Comparison of ENCODE assay signal across 16 cellular contexts in the genomic region with DNA sequence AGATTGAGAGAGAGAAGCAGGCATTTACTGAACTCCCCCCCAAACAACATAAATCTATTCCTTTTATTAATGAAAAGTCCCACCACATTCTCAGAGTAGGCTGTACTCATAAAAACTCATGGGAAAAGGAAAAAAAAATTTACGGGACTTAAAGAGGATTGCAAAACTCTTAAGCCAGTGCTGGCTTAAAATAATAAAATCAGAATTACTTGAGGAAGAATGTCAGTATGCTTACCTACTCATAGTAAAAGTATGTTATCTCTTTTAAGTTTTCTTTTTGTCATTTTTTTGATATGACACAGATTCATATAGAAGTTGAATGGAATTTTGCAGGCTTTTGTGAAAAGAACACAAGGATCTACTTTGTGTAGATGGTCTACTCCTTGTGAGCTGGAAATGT.
"Had no signal": no experiment of that assay in that cellular context is flagged by ENCODE, and none has a peak within 500 bp of the region (broad histone marks: within the 10 kb centered on the region; RNA-seq: fewer than 3 reads in every experiment).

No MANE protein-coding gene starts in this region.

- H3K36me3 Mint-ChIP-seq: activated naive CD4-positive, alpha-beta T cell treated with anti-CD3 and anti-CD28 coated beads, Interleukin-2, amount 10 ng/mL, durations not matched to agents 7 days and 5 days; memory B cell; stimulated activated effector memory CD8-positive, alpha-beta T cell treated with anti-CD3 and anti-CD28 coated beads, Interleukin-12 subunit alpha, Interleukin-12 subunit beta, amount 100 ng/mL, for 72 hours had no signal

- H3K27ac Mint-ChIP-seq: activated B cell treated with CpG ODN at 0.5 μM for 24 hours; activated CD4-positive, alpha-beta T cell treated with anti-CD3 and anti-CD28 coated beads, Interleukin-2, amount 10 ng/mL, durations not matched to agents 7 days and 5 days; activated naive CD4-positive, alpha-beta T cell treated with anti-CD3 and anti-CD28 coated beads, Interleukin-2, amount 10 ng/mL, durations not matched to agents 7 days and 5 days; activated T-helper 17 cell treated with anti-CD3 and anti-CD28 coated beads, Interleukin-2, amount 50 U/mL, for 72 hours; memory B cell; stimulated activated effector memory CD8-positive, alpha-beta T cell treated with anti-CD3 and anti-CD28 coated beads, Interleukin-12 subunit alpha, Interleukin-12 subunit beta, amount 100 ng/mL, for 72 hours; T-helper 17 cell had no signal

- DNase-seq: activated B cell treated with CpG ODN at 0.5 μM for 24 hours; activated CD4-positive, alpha-beta T cell treated with anti-CD3 and anti-CD28 coated beads, Interleukin-2, amount 10 ng/mL, durations not matched to agents 7 days and 5 days; activated CD8-positive, alpha-beta memory T cell treated with anti-CD3 and anti-CD28 coated beads for 24 hours; activated naive CD4-positive, alpha-beta T cell treated with anti-CD3 and anti-CD28 coated beads, Interleukin-2, amount 10 ng/mL, durations not matched to agents 7 days and 5 days; amniotic stem cell; esophagus squamous epithelium; kidney; left ventricle myocardium inferior; retina; small intestine; T-helper 17 cell; thyroid gland had no signal

- H3K9me3 Mint-ChIP-seq: activated B cell treated with CpG ODN at 0.5 μM for 24 hours; activated CD4-positive, alpha-beta T cell treated with anti-CD3 and anti-CD28 coated beads, Interleukin-2, amount 10 ng/mL, durations not matched to agents 7 days and 5 days had no signal

- H3K27me3 Mint-ChIP-seq: activated B cell treated with CpG ODN at 0.5 μM for 24 hours; activated CD4-positive, alpha-beta T cell treated with anti-CD3 and anti-CD28 coated beads, Interleukin-2, amount 10 ng/mL, durations not matched to agents 7 days and 5 days; activated naive CD4-positive, alpha-beta T cell treated with anti-CD3 and anti-CD28 coated beads, Interleukin-2, amount 10 ng/mL, durations not matched to agents 7 days and 5 days; activated T-helper 17 cell treated with anti-CD3 and anti-CD28 coated beads, Interleukin-2, amount 50 U/mL, for 72 hours; memory B cell; T-helper 17 cell had no signal

- H3K4me3 ChIP-seq: breast epithelium, esophagus squamous epithelium, left ventricle myocardium inferior, thyroid gland had no signal

- H3K9me3 ChIP-seq: breast epithelium, esophagus squamous epithelium, left ventricle myocardium inferior, thyroid gland had no signal

- H3K4me1 ChIP-seq: breast epithelium, esophagus squamous epithelium, left ventricle myocardium inferior, thyroid gland had no signal

- H3K36me3 ChIP-seq: breast epithelium, esophagus squamous epithelium, left ventricle myocardium inferior, thyroid gland had no signal

- ATAC-seq: activated T-helper 17 cell treated with anti-CD3 and anti-CD28 coated beads, Interleukin-2, amount 50 U/mL, for 72 hours; stimulated activated effector memory CD8-positive, alpha-beta T cell treated with anti-CD3 and anti-CD28 coated beads, Interleukin-12 subunit alpha, Interleukin-12 subunit beta, amount 100 ng/mL, for 72 hours; T-helper 17 cell had no signal

- H3K4me3 Mint-ChIP-seq: activated B cell treated with CpG ODN at 0.5 μM for 24 hours; activated CD4-positive, alpha-beta T cell treated with anti-CD3 and anti-CD28 coated beads, Interleukin-2, amount 10 ng/mL, durations not matched to agents 7 days and 5 days; activated naive CD4-positive, alpha-beta T cell treated with anti-CD3 and anti-CD28 coated beads, Interleukin-2, amount 10 ng/mL, durations not matched to agents 7 days and 5 days; activated T-helper 17 cell treated with anti-CD3 and anti-CD28 coated beads, Interleukin-2, amount 50 U/mL, for 72 hours; memory B cell; stimulated activated effector memory CD8-positive, alpha-beta T cell treated with anti-CD3 and anti-CD28 coated beads, Interleukin-12 subunit alpha, Interleukin-12 subunit beta, amount 100 ng/mL, for 72 hours; T-helper 17 cell had no signal

- H3K4me1 Mint-ChIP-seq: activated B cell treated with CpG ODN at 0.5 μM for 24 hours; activated CD4-positive, alpha-beta T cell treated with anti-CD3 and anti-CD28 coated beads, Interleukin-2, amount 10 ng/mL, durations not matched to agents 7 days and 5 days; activated naive CD4-positive, alpha-beta T cell treated with anti-CD3 and anti-CD28 coated beads, Interleukin-2, amount 10 ng/mL, durations not matched to agents 7 days and 5 days; activated T-helper 17 cell treated with anti-CD3 and anti-CD28 coated beads, Interleukin-2, amount 50 U/mL, for 72 hours; memory B cell; stimulated activated effector memory CD8-positive, alpha-beta T cell treated with anti-CD3 and anti-CD28 coated beads, Interleukin-12 subunit alpha, Interleukin-12 subunit beta, amount 100 ng/mL, for 72 hours; T-helper 17 cell had no signal

- H3K27me3 ChIP-seq: breast epithelium, esophagus squamous epithelium, thyroid gland had no signal
